9 cellular contexts compared by ENCODE assay signal in genomic region chr7:16421333-16422099, GRCh38. TPM values are rescaled to one million over a fixed set of nuclear protein-coding genes. Genes with fewer than 3 reads are reported as not detected.
A peak's percentile ranks its signal among the peaks of the same experiment; 100 is the strongest.
DNase-seq lines count a peak whose midpoint lies in the region; ATAC-seq and TF ChIP-seq lines count a peak whose summit lies in the region.
"Had no signal": no experiment of that assay in that cellular context is flagged by ENCODE, and none has a peak within 500 bp of the region (broad histone marks: within the 10 kb centered on the region; RNA-seq: fewer than 3 reads in every experiment).

Gene CRPPA, minus strand, starts transcription at chr7:16421538. Its CDS starts 216 bp downstream, at chr7:16421322.

- DNase-seq in NCI-H748 (lab: John Stamatoyannopoulos, UW; ENCODE audit: unreplicated experiment) (peak; percentile 67), NCI-H748 treated with DMSO at 0.1 percent for 48 hours (lab: John Stamatoyannopoulos, UW) (no peak), NCI-H526 (lab: John Stamatoyannopoulos, UW) (peak; percentile 17 to 68), fibroblast of lung (ENCODE audit: low read depth in 2 of 2) (peak; percentile 53 to 56)
- DNase-seq in activated T-cell treated with anti-CD3 and anti-CD28 coated beads, Interleukin-2, amount 50 U/mL, for 48 hours: peak; percentile 60 to 67
- peak in 9 of 10 donors; percentile 11 to 70 (median 44) for DNase-seq in naive thymus-derived CD8-positive, alpha-beta T cell
- DNase-seq: DND-41 had no signal

- H3K4me2 ChIP-seq in fibroblast of lung (ENCODE audit: extremely low read depth, insufficient read depth, low read length): peak within 1 kb of the TSS; percentile 84

- no peaks in the 10 kb centered on the region for H4K20me1 ChIP-seq in fibroblast of lung (ENCODE audit: control insufficient read depth, extremely low read depth, insufficient read depth, low read length)

- H3K4me1 ChIP-seq in fibroblast of lung (ENCODE audit: control insufficient read depth, extremely low read depth, insufficient read depth, low read length) (peaks cover 8% of the 10 kb centered on the region), thymus (ENCODE audit: control insufficient read depth, insufficient read depth, low read length) (peaks cover 8% of the 10 kb centered on the region)

- no peak for TF ChIP-seq CTCF in fibroblast of lung (conservative IDR thresholded peaks at IDR 0.05 in 1 of 2, IDR thresholded peaks at IDR 0.05 in 1 of 2; ENCODE audit: low read depth in 1 of 2, low read length in 2 of 2)

- POLR2A ChIA-PET in naive thymus-derived CD8-positive, alpha-beta T cell (lab: Charles Lee): interaction anchor here (0.6 to 2.1 kb wide), 11 partner anchors 10 to 876 kb away, joined by 3 to 40 read pairs (median 4); partner anchors contain the start of genes ANKMY2 and BZW2

- ATAC-seq in HG02943 (IDR thresholded peaks at IDR 0.05; ENCODE audit: low read depth, unreplicated experiment): peak; percentile 28
- ATAC-seq in naive thymus-derived CD8-positive, alpha-beta T cell: peak; percentile 37 to 41

- H3K4me3 ChIP-seq in fibroblast of lung (replicated peaks in 1 of 4; ENCODE audit: control extremely low read depth in 1 of 4, insufficient read depth in 1 of 4, low read depth in 3 of 4, low read length in 4 of 4): peak within 1 kb of the TSS; percentile 38 to 67 (median 60)
- H3K4me3 ChIP-seq in thymus (ENCODE audit: low read length): peak within 1 kb of the TSS; percentile 61

- peaks cover 9 to 23% (median 17%) of the 10 kb centered on the region in 4 donors for H3K4me1 Mint-ChIP-seq in naive thymus-derived CD8-positive, alpha-beta T cell

- peak within 1 kb of the TSS; percentile 94 for H2AFZ ChIP-seq in fibroblast of lung (ENCODE audit: low read length)

- H3K4me3 Mint-ChIP-seq in naive thymus-derived CD8-positive, alpha-beta T cell: peak within 1 kb of the TSS; percentile 82 to 99 (median 91)

- no peaks in the 10 kb centered on the region for H3K36me3 Mint-ChIP-seq in naive thymus-derived CD8-positive, alpha-beta T cell

- no peaks in the 10 kb centered on the region for H3K27me3 ChIP-seq in fibroblast of lung (ENCODE audit: control insufficient read depth, insufficient read depth, low read length)
- H3K27me3 ChIP-seq in thymus (ENCODE audit: control insufficient read depth, insufficient read depth): no peaks in the 10 kb centered on the region

- H3K9me3 ChIP-seq in fibroblast of lung (ENCODE audit: control insufficient read depth, insufficient read depth, low read depth, low read length) (no peaks in the 10 kb centered on the region), thymus (ENCODE audit: control insufficient read depth) (no peaks in the 10 kb centered on the region)

- no peaks in the 10 kb centered on the region for H3K79me2 ChIP-seq in fibroblast of lung (ENCODE audit: control insufficient read depth, insufficient read depth, low read length)

- H3K36me3 ChIP-seq in fibroblast of lung (ENCODE audit: control insufficient read depth, insufficient read depth, low read length) (no peaks in the 10 kb centered on the region), thymus (ENCODE audit: control insufficient read depth, insufficient read depth) (no peaks in the 10 kb centered on the region)

- H3K9me3 Mint-ChIP-seq in naive thymus-derived CD8-positive, alpha-beta T cell: no peaks in the 10 kb centered on the region

- peak within 1 kb of the TSS; percentile 87 to 98 (median 94) for H3K27ac Mint-ChIP-seq in naive thymus-derived CD8-positive, alpha-beta T cell

- H3K27me3 Mint-ChIP-seq in naive thymus-derived CD8-positive, alpha-beta T cell: peaks cover 0 to 13% (median 0%) of the 10 kb centered on the region in 5 donors

- 12% methylated on average over 49 of the region's 49 CpGs for WGBS in thymus

- peak within 1 kb of the TSS; percentile 88 for H3K9ac ChIP-seq in fibroblast of lung (ENCODE audit: insufficient read depth, low read length)

- peak within 1 kb of the TSS; percentile 90 for H3K27ac ChIP-seq in fibroblast of lung (ENCODE audit: insufficient read depth, low read length)
- peak within 1 kb of the TSS; percentile 60 for H3K27ac ChIP-seq in thymus (ENCODE audit: low read depth)

RNA-seq across cellular contexts. Expression of gene CRPPA, which starts in this region (rescaled TPM):
- 1.0 and 1.5 TPM in 2 replicates for total RNA-seq in fibroblast of lung
- 1.0 and 1.1 TPM in 2 replicates for polyA plus RNA-seq in fibroblast of lung
- 0.84 and 0.91 TPM in 2 replicates for polyA plus RNA-seq in fibroblast of lung (2012)
- 0.31 and 0.37 TPM in 2 replicates for polyA minus RNA-seq in fibroblast of lung (ENCODE audit: low replicate concordance)
- total RNA-seq in naive thymus-derived CD8-positive, alpha-beta T cell: 1 to 10 TPM; 1.6 to 1.8 TPM
- polyA plus RNA-seq in naive thymus-derived CD8-positive, alpha-beta T cell: under 1 TPM; 0.10 to 0.94 (median 0.69) TPM
- 0.32 TPM for polyA plus RNA-seq in thymus
